In genomic region chr14:34615507-34615906, GRCh38 we compare ENCODE assay signal across 17 cellular contexts. TPM values are rescaled to one million over a fixed set of nuclear protein-coding genes. Genes with fewer than 3 reads are reported as not detected.
DNase-seq lines count a peak whose midpoint lies in the region; ATAC-seq and TF ChIP-seq lines count a peak whose summit lies in the region.
"Had no signal": no experiment of that assay in that cellular context is flagged by ENCODE, and none has a peak within 500 bp of the region (broad histone marks: within the 10 kb centered on the region; RNA-seq: fewer than 3 reads in every experiment).

No MANE protein-coding gene starts in this region.

- no peak for TF ChIP-seq CTCF in CD4-positive, alpha-beta T cell (IDR thresholded peaks at IDR 0.05)
- no peak for TF ChIP-seq CTCF in endothelial cell (IDR thresholded peaks at IDR 0.05; ENCODE audit: unreplicated experiment)

- no peaks in the 10 kb centered on the region for H3K9me3 Mint-ChIP-seq in activated T-cell treated with anti-CD3 and anti-CD28 coated beads, Interleukin-2, amount 50 U/mL, for 24 hours
- H3K9me3 Mint-ChIP-seq in CD4-positive, alpha-beta T cell, result no peaks in the 10 kb centered on the region
- H3K9me3 Mint-ChIP-seq in immature natural killer cell, result no peaks in the 10 kb centered on the region
- no peaks in the 10 kb centered on the region for H3K9me3 Mint-ChIP-seq in stimulated activated effector memory CD8-positive, alpha-beta T cell treated with anti-CD3 and anti-CD28 coated beads, Interleukin-12 subunit alpha, Interleukin-12 subunit beta, amount 100 ng/mL, for 72 hours
- no peaks in the 10 kb centered on the region for H3K9me3 Mint-ChIP-seq in endothelial cell (ENCODE audit: unreplicated experiment)

- no peak overlapping the region for H3K27ac ChIP-seq in CD4-positive, alpha-beta T cell (ENCODE audit: low read depth, low read length)
- H3K27ac ChIP-seq: RWPE1 had no signal

- H3K4me3 Mint-ChIP-seq in activated T-cell treated with anti-CD3 and anti-CD28 coated beads, Interleukin-2, amount 50 U/mL, for 24 hours, result no peak overlapping the region
- H3K4me3 Mint-ChIP-seq in CD4-positive, alpha-beta T cell, result no peak overlapping the region
- H3K4me3 Mint-ChIP-seq in immature natural killer cell (no peak overlapping the region), endothelial cell (ENCODE audit: unreplicated experiment) (no peak overlapping the region)
- no peak overlapping the region for H3K4me3 Mint-ChIP-seq in stimulated activated effector memory CD8-positive, alpha-beta T cell treated with anti-CD3 and anti-CD28 coated beads, Interleukin-12 subunit alpha, Interleukin-12 subunit beta, amount 100 ng/mL, for 72 hours

- no peak for DNase-seq in activated T-cell treated with anti-CD3 and anti-CD28 coated beads, Interleukin-2, amount 50 U/mL, for 24 hours
- no peak for DNase-seq in activated T-cell treated with anti-CD3 and anti-CD28 coated beads for 4 hours
- DNase-seq in CD4-positive, alpha-beta T cell, result no peak
- DNase-seq in immature natural killer cell, result no peak
- no peak for DNase-seq in stimulated activated effector memory CD8-positive, alpha-beta T cell treated with anti-CD3 and anti-CD28 coated beads, Interleukin-12 subunit alpha, Interleukin-12 subunit beta, amount 100 ng/mL, for 72 hours (ENCODE audit: low spot score in 2 of 2)
- no peak for DNase-seq in endothelial cell (ENCODE audit: low spot score)
- DNase-seq in NCI-H187 (lab: John Stamatoyannopoulos, UW), result no peak
- no peak for DNase-seq in hypothalamus (lab: John Stamatoyannopoulos, UW)
- DNase-seq: BE2C, DMS79, NCI-H1105 treated with DMSO at 0.1 percent for 48 hours, NCI-H1694, NCI-H510A, NCI-H774, PC-3 had no signal

- no peaks in the 10 kb centered on the region for H3K9me3 ChIP-seq in CD4-positive, alpha-beta T cell (ENCODE audit: control insufficient read depth, low read length)
- H3K9me3 ChIP-seq: BE2C had no signal

- ATAC-seq in CD4-positive, alpha-beta T cell (ENCODE audit: poor library complexity), result no peak
- no peak for ATAC-seq in stimulated activated effector memory CD8-positive, alpha-beta T cell treated with anti-CD3 and anti-CD28 coated beads, Interleukin-12 subunit alpha, Interleukin-12 subunit beta, amount 100 ng/mL, for 72 hours
- ATAC-seq: K562, PC-3 had no signal

- H3K27ac Mint-ChIP-seq in activated T-cell treated with anti-CD3 and anti-CD28 coated beads, Interleukin-2, amount 50 U/mL, for 24 hours, result peak overlapping the region; percentile 44
- H3K27ac Mint-ChIP-seq in CD4-positive, alpha-beta T cell, result peak overlapping the region; percentile 1
- H3K27ac Mint-ChIP-seq in immature natural killer cell (peak overlapping the region in 4 of 6 donors; percentile 15 to 50 (median 34)), endothelial cell (ENCODE audit: unreplicated experiment) (no peak overlapping the region)
- H3K27ac Mint-ChIP-seq in stimulated activated effector memory CD8-positive, alpha-beta T cell treated with anti-CD3 and anti-CD28 coated beads, Interleukin-12 subunit alpha, Interleukin-12 subunit beta, amount 100 ng/mL, for 72 hours, result peak overlapping the region; percentile 77

- CTCF ChIA-PET in CD4-positive, alpha-beta T cell (lab: Charles Lee), result no interaction called here

- no peaks in the 10 kb centered on the region for H3K27me3 ChIP-seq in CD4-positive, alpha-beta T cell (ENCODE audit: control insufficient read depth, insufficient read depth, low read length)
- H3K27me3 ChIP-seq: BE2C had no signal

- H3K36me3 Mint-ChIP-seq in activated T-cell treated with anti-CD3 and anti-CD28 coated beads, Interleukin-2, amount 50 U/mL, for 24 hours (ENCODE audit: low read depth), result peaks cover 73% of the 10 kb centered on the region
- H3K36me3 Mint-ChIP-seq in CD4-positive, alpha-beta T cell (ENCODE audit: low read depth), result peaks cover 44% of the 10 kb centered on the region
- H3K36me3 Mint-ChIP-seq in immature natural killer cell, result peaks cover 3 to 6% (median 4%) of the 10 kb centered on the region in 3 donors
- peaks cover 79% of the 10 kb centered on the region for H3K36me3 Mint-ChIP-seq in stimulated activated effector memory CD8-positive, alpha-beta T cell treated with anti-CD3 and anti-CD28 coated beads, Interleukin-12 subunit alpha, Interleukin-12 subunit beta, amount 100 ng/mL, for 72 hours
- peaks cover 17% of the 10 kb centered on the region for H3K36me3 Mint-ChIP-seq in endothelial cell (ENCODE audit: low read depth, unreplicated experiment)

- intact Hi-C loops in CD4-positive, alpha-beta T cell (cut with DNase I, micrococcal nuclease), result no loop called here

- POLR2A ChIA-PET in CD4-positive, alpha-beta T cell (lab: Charles Lee), result interaction anchor here (0.7 to 2.1 kb wide), 2 partner anchors 11 to 15 kb away, joined by 4 read pairs; no protein-coding TSS in a partner anchor

- no peaks in the 10 kb centered on the region for H3K27me3 Mint-ChIP-seq in activated T-cell treated with anti-CD3 and anti-CD28 coated beads, Interleukin-2, amount 50 U/mL, for 24 hours
- no peaks in the 10 kb centered on the region for H3K27me3 Mint-ChIP-seq in CD4-positive, alpha-beta T cell
- H3K27me3 Mint-ChIP-seq in immature natural killer cell (ENCODE audit: low read depth in 3 of 3) (peaks cover 0 to 3% (median 0%) of the 10 kb centered on the region in 3 donors), endothelial cell (ENCODE audit: unreplicated experiment) (no peaks in the 10 kb centered on the region)

- peaks cover 46% of the 10 kb centered on the region for H3K4me1 Mint-ChIP-seq in activated T-cell treated with anti-CD3 and anti-CD28 coated beads, Interleukin-2, amount 50 U/mL, for 24 hours (ENCODE audit: low read depth)
- peaks cover 34% of the 10 kb centered on the region for H3K4me1 Mint-ChIP-seq in CD4-positive, alpha-beta T cell (ENCODE audit: low read depth)
- H3K4me1 Mint-ChIP-seq in immature natural killer cell (peaks cover 35 to 49% of the 10 kb centered on the region in 2 donors), endothelial cell (ENCODE audit: unreplicated experiment) (peaks cover 10% of the 10 kb centered on the region)
- peaks cover 17% of the 10 kb centered on the region for H3K4me1 Mint-ChIP-seq in stimulated activated effector memory CD8-positive, alpha-beta T cell treated with anti-CD3 and anti-CD28 coated beads, Interleukin-12 subunit alpha, Interleukin-12 subunit beta, amount 100 ng/mL, for 72 hours

RNA-seq across cellular contexts. Expression of gene SNX6, which starts 14.4 kb away (rescaled TPM):
- 10 to 100 TPM; 51.5 to 55.8 TPM for total RNA-seq in CD4-positive, alpha-beta T cell
- polyA plus RNA-seq in immature natural killer cell, result 100 to 1,000 TPM; 141 to 174 (median 149) TPM
- total RNA-seq in endothelial cell (ENCODE audit: unreplicated experiment), result 82.4 TPM
